1 cellular context compared by ENCODE assay signal in the genomic region with DNA sequence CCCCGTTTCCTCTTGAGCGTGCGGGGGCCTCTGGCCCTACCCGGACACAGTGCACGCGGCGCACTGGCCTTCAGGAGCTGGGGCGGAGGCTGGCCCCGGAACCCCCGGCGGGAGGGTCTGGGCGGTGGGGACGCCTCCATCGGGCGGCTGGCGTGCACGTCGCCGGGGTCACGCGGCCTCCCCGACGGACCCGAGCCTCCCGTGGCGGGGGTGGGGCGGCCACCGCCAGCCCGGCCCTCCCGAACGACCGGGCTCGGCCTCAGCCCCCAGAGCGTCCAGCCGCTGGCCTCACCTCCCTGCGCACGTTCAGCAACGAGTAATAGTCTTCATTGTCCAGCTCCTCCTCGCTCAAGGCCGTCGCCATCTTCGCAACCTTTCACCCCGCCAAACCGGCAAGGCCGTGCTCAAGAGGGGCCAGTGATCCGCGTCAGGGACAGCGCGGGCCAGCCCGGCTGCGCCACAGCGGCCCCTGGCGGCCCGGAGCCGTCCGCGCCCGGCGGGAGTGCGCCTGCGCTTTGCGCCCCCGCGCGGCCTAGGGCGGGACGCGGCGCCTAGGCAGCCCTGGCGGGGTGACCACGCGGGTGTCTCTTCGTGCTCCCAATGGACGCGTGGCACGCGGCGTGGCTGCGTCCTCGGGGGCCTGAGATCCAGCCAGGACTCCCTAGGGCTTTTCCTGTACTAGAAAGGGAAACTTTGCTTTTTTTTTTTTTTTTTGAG.
TF ChIP-seq lines count a peak whose summit lies in the region.

A gene with protein sequence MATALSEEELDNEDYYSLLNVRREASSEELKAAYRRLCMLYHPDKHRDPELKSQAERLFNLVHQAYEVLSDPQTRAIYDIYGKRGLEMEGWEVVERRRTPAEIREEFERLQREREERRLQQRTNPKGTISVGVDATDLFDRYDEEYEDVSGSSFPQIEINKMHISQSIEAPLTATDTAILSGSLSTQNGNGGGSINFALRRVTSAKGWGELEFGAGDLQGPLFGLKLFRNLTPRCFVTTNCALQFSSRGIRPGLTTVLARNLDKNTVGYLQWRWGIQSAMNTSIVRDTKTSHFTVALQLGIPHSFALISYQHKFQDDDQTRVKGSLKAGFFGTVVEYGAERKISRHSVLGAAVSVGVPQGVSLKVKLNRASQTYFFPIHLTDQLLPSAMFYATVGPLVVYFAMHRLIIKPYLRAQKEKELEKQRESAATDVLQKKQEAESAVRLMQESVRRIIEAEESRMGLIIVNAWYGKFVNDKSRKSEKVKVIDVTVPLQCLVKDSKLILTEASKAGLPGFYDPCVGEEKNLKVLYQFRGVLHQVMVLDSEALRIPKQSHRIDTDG (minus strand): TSS at position 380 of the 717 bp plus-strand sequence. CDS start 16 bp downstream, at position 364.

TF ChIP-seq in H1, 55 proteins besides CTCF, POLR2A, EP300 and RAD21 (continues in another document):
- TF ChIP-seq SIRT6 (IDR thresholded peaks at IDR 0.05; ENCODE audit: low read length) = no peak
- TF ChIP-seq CREB1 (IDR thresholded peaks at IDR 0.05) = peak; percentile 82
- TF ChIP-seq GABPA (IDR thresholded peaks at IDR 0.05; ENCODE audit: borderline replicate concordance, insufficient read depth, low read length) = peak; percentile 23; the same call in 1 of the 2 replicates
- peak; percentile 94 for TF ChIP-seq PHF8 (conservative IDR thresholded peaks at IDR 0.05; ENCODE audit: low read depth, low read length)
- TF ChIP-seq SIN3A (conservative IDR thresholded peaks at IDR 0.05 in 1 of 2, IDR thresholded peaks at IDR 0.05 in 1 of 2; ENCODE audit: low read depth in 1 of 2, low read length in 2 of 2) = peak; percentile 20 to 86; a peak in 2 of 4 replicates
- peak; percentile 67 for TF ChIP-seq JUND (IDR thresholded peaks at IDR 0.05; ENCODE audit: low read length)
- TF ChIP-seq, protein P1, sequence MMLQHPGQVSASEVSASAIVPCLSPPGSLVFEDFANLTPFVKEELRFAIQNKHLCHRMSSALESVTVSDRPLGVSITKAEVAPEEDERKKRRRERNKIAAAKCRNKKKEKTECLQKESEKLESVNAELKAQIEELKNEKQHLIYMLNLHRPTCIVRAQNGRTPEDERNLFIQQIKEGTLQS (IDR thresholded peaks at IDR 0.05; ENCODE audit: insufficient read depth, low read depth, low read length) = peak; percentile 27; the same call in 1 of the 2 replicates
- TF ChIP-seq, protein P2, sequence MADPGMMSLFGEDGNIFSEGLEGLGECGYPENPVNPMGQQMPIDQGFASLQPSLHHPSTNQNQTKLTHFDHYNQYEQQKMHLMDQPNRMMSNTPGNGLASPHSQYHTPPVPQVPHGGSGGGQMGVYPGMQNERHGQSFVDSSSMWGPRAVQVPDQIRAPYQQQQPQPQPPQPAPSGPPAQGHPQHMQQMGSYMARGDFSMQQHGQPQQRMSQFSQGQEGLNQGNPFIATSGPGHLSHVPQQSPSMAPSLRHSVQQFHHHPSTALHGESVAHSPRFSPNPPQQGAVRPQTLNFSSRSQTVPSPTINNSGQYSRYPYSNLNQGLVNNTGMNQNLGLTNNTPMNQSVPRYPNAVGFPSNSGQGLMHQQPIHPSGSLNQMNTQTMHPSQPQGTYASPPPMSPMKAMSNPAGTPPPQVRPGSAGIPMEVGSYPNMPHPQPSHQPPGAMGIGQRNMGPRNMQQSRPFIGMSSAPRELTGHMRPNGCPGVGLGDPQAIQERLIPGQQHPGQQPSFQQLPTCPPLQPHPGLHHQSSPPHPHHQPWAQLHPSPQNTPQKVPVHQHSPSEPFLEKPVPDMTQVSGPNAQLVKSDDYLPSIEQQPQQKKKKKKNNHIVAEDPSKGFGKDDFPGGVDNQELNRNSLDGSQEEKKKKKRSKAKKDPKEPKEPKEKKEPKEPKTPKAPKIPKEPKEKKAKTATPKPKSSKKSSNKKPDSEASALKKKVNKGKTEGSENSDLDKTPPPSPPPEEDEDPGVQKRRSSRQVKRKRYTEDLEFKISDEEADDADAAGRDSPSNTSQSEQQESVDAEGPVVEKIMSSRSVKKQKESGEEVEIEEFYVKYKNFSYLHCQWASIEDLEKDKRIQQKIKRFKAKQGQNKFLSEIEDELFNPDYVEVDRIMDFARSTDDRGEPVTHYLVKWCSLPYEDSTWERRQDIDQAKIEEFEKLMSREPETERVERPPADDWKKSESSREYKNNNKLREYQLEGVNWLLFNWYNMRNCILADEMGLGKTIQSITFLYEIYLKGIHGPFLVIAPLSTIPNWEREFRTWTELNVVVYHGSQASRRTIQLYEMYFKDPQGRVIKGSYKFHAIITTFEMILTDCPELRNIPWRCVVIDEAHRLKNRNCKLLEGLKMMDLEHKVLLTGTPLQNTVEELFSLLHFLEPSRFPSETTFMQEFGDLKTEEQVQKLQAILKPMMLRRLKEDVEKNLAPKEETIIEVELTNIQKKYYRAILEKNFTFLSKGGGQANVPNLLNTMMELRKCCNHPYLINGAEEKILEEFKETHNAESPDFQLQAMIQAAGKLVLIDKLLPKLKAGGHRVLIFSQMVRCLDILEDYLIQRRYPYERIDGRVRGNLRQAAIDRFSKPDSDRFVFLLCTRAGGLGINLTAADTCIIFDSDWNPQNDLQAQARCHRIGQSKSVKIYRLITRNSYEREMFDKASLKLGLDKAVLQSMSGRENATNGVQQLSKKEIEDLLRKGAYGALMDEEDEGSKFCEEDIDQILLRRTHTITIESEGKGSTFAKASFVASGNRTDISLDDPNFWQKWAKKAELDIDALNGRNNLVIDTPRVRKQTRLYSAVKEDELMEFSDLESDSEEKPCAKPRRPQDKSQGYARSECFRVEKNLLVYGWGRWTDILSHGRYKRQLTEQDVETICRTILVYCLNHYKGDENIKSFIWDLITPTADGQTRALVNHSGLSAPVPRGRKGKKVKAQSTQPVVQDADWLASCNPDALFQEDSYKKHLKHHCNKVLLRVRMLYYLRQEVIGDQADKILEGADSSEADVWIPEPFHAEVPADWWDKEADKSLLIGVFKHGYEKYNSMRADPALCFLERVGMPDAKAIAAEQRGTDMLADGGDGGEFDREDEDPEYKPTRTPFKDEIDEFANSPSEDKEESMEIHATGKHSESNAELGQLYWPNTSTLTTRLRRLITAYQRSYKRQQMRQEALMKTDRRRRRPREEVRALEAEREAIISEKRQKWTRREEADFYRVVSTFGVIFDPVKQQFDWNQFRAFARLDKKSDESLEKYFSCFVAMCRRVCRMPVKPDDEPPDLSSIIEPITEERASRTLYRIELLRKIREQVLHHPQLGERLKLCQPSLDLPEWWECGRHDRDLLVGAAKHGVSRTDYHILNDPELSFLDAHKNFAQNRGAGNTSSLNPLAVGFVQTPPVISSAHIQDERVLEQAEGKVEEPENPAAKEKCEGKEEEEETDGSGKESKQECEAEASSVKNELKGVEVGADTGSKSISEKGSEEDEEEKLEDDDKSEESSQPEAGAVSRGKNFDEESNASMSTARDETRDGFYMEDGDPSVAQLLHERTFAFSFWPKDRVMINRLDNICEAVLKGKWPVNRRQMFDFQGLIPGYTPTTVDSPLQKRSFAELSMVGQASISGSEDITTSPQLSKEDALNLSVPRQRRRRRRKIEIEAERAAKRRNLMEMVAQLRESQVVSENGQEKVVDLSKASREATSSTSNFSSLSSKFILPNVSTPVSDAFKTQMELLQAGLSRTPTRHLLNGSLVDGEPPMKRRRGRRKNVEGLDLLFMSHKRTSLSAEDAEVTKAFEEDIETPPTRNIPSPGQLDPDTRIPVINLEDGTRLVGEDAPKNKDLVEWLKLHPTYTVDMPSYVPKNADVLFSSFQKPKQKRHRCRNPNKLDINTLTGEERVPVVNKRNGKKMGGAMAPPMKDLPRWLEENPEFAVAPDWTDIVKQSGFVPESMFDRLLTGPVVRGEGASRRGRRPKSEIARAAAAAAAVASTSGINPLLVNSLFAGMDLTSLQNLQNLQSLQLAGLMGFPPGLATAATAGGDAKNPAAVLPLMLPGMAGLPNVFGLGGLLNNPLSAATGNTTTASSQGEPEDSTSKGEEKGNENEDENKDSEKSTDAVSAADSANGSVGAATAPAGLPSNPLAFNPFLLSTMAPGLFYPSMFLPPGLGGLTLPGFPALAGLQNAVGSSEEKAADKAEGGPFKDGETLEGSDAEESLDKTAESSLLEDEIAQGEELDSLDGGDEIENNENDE (IDR thresholded peaks at IDR 0.05; ENCODE audit: insufficient replicate concordance, low read length) = no peak
- TF ChIP-seq, protein P3, sequence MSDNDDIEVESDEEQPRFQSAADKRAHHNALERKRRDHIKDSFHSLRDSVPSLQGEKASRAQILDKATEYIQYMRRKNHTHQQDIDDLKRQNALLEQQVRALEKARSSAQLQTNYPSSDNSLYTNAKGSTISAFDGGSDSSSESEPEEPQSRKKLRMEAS (IDR thresholded peaks at IDR 0.05) = peak; percentile 93
- TF ChIP-seq SP2 (IDR thresholded peaks at IDR 0.05; ENCODE audit: low read length) = peak; percentile 25; the same call in 1 of the 2 replicates
- TF ChIP-seq HDAC2 (IDR thresholded peaks at IDR 0.05; ENCODE audit: borderline replicate concordance in 1 of 2, low read depth in 2 of 2, low read length in 2 of 2) = no peak
- peak; percentile 55; the same call in 1 of the 2 replicates for TF ChIP-seq CHD2 (IDR thresholded peaks at IDR 0.05; ENCODE audit: low read length)
- no peak for TF ChIP-seq JUN (IDR thresholded peaks at IDR 0.05; ENCODE audit: low read depth, low read length)
- TF ChIP-seq SAP30 (IDR thresholded peaks at IDR 0.05; ENCODE audit: insufficient read depth, insufficient replicate concordance, low read length) = no peak
- TF ChIP-seq TAF1 (IDR thresholded peaks at IDR 0.05; ENCODE audit: low read depth, low read length) = peak; percentile 99
- TF ChIP-seq RNF2 (IDR thresholded peaks at IDR 0.05; ENCODE audit: borderline replicate concordance, low read depth, low read length, missing control alignments, poor library complexity, severe bottlenecking) = peak; percentile 42
- no peak for TF ChIP-seq SP4 (IDR thresholded peaks at IDR 0.05; ENCODE audit: low read length)
- TF ChIP-seq YY1 (IDR thresholded peaks at IDR 0.05; ENCODE audit: low read depth, low read length) = peak; percentile 96
- no peak for TF ChIP-seq RFX5 (IDR thresholded peaks at IDR 0.05; ENCODE audit: borderline replicate concordance, low read depth, low read length)
- TF ChIP-seq SRF (IDR thresholded peaks at IDR 0.05; ENCODE audit: low read depth, low read length) = peak; percentile 14; the same call in 1 of the 2 replicates
- TF ChIP-seq, protein P4, sequence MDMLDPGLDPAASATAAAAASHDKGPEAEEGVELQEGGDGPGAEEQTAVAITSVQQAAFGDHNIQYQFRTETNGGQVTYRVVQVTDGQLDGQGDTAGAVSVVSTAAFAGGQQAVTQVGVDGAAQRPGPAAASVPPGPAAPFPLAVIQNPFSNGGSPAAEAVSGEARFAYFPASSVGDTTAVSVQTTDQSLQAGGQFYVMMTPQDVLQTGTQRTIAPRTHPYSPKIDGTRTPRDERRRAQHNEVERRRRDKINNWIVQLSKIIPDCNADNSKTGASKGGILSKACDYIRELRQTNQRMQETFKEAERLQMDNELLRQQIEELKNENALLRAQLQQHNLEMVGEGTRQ (IDR thresholded peaks at IDR 0.05; ENCODE audit: low read length) = no peak; the same call in 1 of the 2 replicates
- peak; percentile 92 for TF ChIP-seq TBP (IDR thresholded peaks at IDR 0.05; ENCODE audit: low read depth, low read length)
- no peak for TF ChIP-seq RXRA (IDR thresholded peaks at IDR 0.05; ENCODE audit: insufficient read depth, low read depth, low read length)
- no peak for TF ChIP-seq SUZ12 (IDR thresholded peaks at IDR 0.05; ENCODE audit: low read length)
- TF ChIP-seq CEBPB (IDR thresholded peaks at IDR 0.05; ENCODE audit: low read depth, low read length) = no peak
- TF ChIP-seq MAFK (IDR thresholded peaks at IDR 0.05; ENCODE audit: low read depth, low read length) = no peak
- peak; percentile 94 for TF ChIP-seq KDM5A (IDR thresholded peaks at IDR 0.05; ENCODE audit: low read length)
- TF ChIP-seq CTBP2 (IDR thresholded peaks at IDR 0.05; ENCODE audit: borderline replicate concordance, insufficient read depth, insufficient read length, low read length) = peak; percentile 39
- no peak for TF ChIP-seq BCL11A (IDR thresholded peaks at IDR 0.05; ENCODE audit: low read depth in 2 of 2, low read length in 2 of 2)
- TF ChIP-seq BACH1 (IDR thresholded peaks at IDR 0.05; ENCODE audit: low read length) = peak; percentile 57; the same call in 1 of the 2 replicates
- TF ChIP-seq EZH2 (IDR thresholded peaks at IDR 0.05; ENCODE audit: low read depth, low read length, severe bottlenecking) = no peak
- no peak; the same call in 1 of the 2 replicates for TF ChIP-seq BRCA1 (IDR thresholded peaks at IDR 0.05; ENCODE audit: low read depth, low read length)
- TF ChIP-seq KDM4A (IDR thresholded peaks at IDR 0.05; ENCODE audit: low read depth, low read length, severe bottlenecking) = no peak
- TF ChIP-seq NRF1 (IDR thresholded peaks at IDR 0.05; ENCODE audit: low read depth, low read length) = 0 out of 2 replicates have a peak, but pooled peaks have one; percentile 18
- TF ChIP-seq, protein P5, sequence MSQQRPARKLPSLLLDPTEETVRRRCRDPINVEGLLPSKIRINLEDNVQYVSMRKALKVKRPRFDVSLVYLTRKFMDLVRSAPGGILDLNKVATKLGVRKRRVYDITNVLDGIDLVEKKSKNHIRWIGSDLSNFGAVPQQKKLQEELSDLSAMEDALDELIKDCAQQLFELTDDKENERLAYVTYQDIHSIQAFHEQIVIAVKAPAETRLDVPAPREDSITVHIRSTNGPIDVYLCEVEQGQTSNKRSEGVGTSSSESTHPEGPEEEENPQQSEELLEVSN (IDR thresholded peaks at IDR 0.05) = peak; percentile 96
- TF ChIP-seq EGR1 (IDR thresholded peaks at IDR 0.05; ENCODE audit: borderline replicate concordance, low read depth, low read length) = peak; percentile 96
- peak; percentile 98 for TF ChIP-seq POLR2AphosphoS5 (IDR thresholded peaks at IDR 0.05; ENCODE audit: low read depth, low read length)
- no peak for TF ChIP-seq FOSL1 (IDR thresholded peaks at IDR 0.05; ENCODE audit: insufficient read depth, low read depth, low read length)
- TF ChIP-seq NANOG (IDR thresholded peaks at IDR 0.05; ENCODE audit: insufficient read depth, low read depth, low read length, poor library complexity, severe bottlenecking) = no peak
- TF ChIP-seq KDM1A (IDR thresholded peaks at IDR 0.05; ENCODE audit: borderline replicate concordance, low read length) = no peak
- no peak for TF ChIP-seq SIX5 (IDR thresholded peaks at IDR 0.05; ENCODE audit: low read depth, low read length)
- TF ChIP-seq ZNF274 (IDR thresholded peaks at IDR 0.05; ENCODE audit: borderline replicate concordance, extremely low read depth, low read length) = no peak
- TF ChIP-seq CBX8 (IDR thresholded peaks at IDR 0.05; ENCODE audit: borderline replicate concordance, low read depth, low read length) = no peak
- TF ChIP-seq HDAC6 (IDR thresholded peaks at IDR 0.05; ENCODE audit: low read depth, low read length) = no peak
- TF ChIP-seq, protein P6, sequence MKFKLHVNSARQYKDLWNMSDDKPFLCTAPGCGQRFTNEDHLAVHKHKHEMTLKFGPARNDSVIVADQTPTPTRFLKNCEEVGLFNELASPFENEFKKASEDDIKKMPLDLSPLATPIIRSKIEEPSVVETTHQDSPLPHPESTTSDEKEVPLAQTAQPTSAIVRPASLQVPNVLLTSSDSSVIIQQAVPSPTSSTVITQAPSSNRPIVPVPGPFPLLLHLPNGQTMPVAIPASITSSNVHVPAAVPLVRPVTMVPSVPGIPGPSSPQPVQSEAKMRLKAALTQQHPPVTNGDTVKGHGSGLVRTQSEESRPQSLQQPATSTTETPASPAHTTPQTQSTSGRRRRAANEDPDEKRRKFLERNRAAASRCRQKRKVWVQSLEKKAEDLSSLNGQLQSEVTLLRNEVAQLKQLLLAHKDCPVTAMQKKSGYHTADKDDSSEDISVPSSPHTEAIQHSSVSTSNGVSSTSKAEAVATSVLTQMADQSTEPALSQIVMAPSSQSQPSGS (IDR thresholded peaks at IDR 0.05; ENCODE audit: low read length) = no peak
- TF ChIP-seq CHD1 (IDR thresholded peaks at IDR 0.05; ENCODE audit: low read depth, low read length) = 0 out of 2 replicates have a peak, but pooled peaks have one; percentile 26
- peak; percentile 99 for TF ChIP-seq ASH2L (IDR thresholded peaks at IDR 0.05; ENCODE audit: low read length)
- peak; percentile 85; the same call in 1 of the 2 replicates for TF ChIP-seq GTF2F1 (IDR thresholded peaks at IDR 0.05; ENCODE audit: borderline replicate concordance, low read depth, low read length)
